8 cellular contexts compared by ENCODE assay signal in genomic region chr6:142944126-142945066, GRCh38. TPM values are rescaled to one million over a fixed set of nuclear protein-coding genes. Genes with fewer than 3 reads are reported as not detected.
DNase-seq lines count a peak whose midpoint lies in the region; ATAC-seq and TF ChIP-seq lines count a peak whose summit lies in the region.

No MANE protein-coding gene starts in this region.

- peak; percentile 66 for TF ChIP-seq EP300 in suprapubic skin (IDR thresholded peaks at IDR 0.05)

- H3K27ac Mint-ChIP-seq in activated naive CD4-positive, alpha-beta T cell treated with anti-CD3 and anti-CD28 coated beads, Interleukin-2, amount 10 ng/mL, durations not matched to agents 7 days and 5 days, result peak overlapping the region; percentile 99

- H3K27me3 ChIP-seq in GM06990 (replicated peaks; ENCODE audit: control insufficient read depth, insufficient read depth, low read length), result no peaks in the 10 kb centered on the region
- H3K27me3 ChIP-seq in suprapubic skin, result no peaks in the 10 kb centered on the region

- peaks cover 31% of the 10 kb centered on the region for H3K4me1 ChIP-seq in suprapubic skin

- H3K9me3 Mint-ChIP-seq in activated naive CD4-positive, alpha-beta T cell treated with anti-CD3 and anti-CD28 coated beads, Interleukin-2, amount 10 ng/mL, durations not matched to agents 7 days and 5 days, result no peaks in the 10 kb centered on the region

- DNase-seq in GM06990 (ENCODE audit: extremely low read depth, insufficient read length) (peak; percentile 86), SK-MEL-5 (ENCODE audit: low read depth, low spot score) (peak; percentile 54), germinal center (ENCODE audit: low spot score) (peak; percentile 84), occipital lobe (lab: John Stamatoyannopoulos, UW) (peak; percentile 76), suprapubic skin (ENCODE audit: low spot score in 2 of 2) (peak; percentile 95), COLO829 (ENCODE audit: low spot score) (no peak)
- peak; percentile 94 for DNase-seq in activated naive CD4-positive, alpha-beta T cell treated with anti-CD3 and anti-CD28 coated beads, Interleukin-2, amount 10 ng/mL, durations not matched to agents 7 days and 5 days

- WGBS in suprapubic skin, result 1% methylated on average over 31 of the region's 57 CpGs

- ATAC-seq in HG03432 (IDR thresholded peaks at IDR 0.05; ENCODE audit: unreplicated experiment), result peak; percentile 5

- in situ Hi-C loops in SK-MEL-5 (cut with HindIII; ENCODE audit: low pct_unique_long_range_greater_than_20kb, low sequenced_read_pairs), result no loop called here

- H3K4me3 Mint-ChIP-seq in activated naive CD4-positive, alpha-beta T cell treated with anti-CD3 and anti-CD28 coated beads, Interleukin-2, amount 10 ng/mL, durations not matched to agents 7 days and 5 days, result peak overlapping the region; percentile 99

- H3K36me3 Mint-ChIP-seq in activated naive CD4-positive, alpha-beta T cell treated with anti-CD3 and anti-CD28 coated beads, Interleukin-2, amount 10 ng/mL, durations not matched to agents 7 days and 5 days, result peaks cover 10% of the 10 kb centered on the region

- H3K36me3 ChIP-seq in GM06990 (ENCODE audit: control insufficient read depth, insufficient read depth, low read length), result no peaks in the 10 kb centered on the region
- no peaks in the 10 kb centered on the region for H3K36me3 ChIP-seq in suprapubic skin

- no peaks in the 10 kb centered on the region for H3K27me3 Mint-ChIP-seq in activated naive CD4-positive, alpha-beta T cell treated with anti-CD3 and anti-CD28 coated beads, Interleukin-2, amount 10 ng/mL, durations not matched to agents 7 days and 5 days

- TF ChIP-seq POLR2A in suprapubic skin (IDR thresholded peaks at IDR 0.05), result peak in 1 of 2 donors; percentile 89

- peaks cover 55% of the 10 kb centered on the region for H3K4me1 Mint-ChIP-seq in activated naive CD4-positive, alpha-beta T cell treated with anti-CD3 and anti-CD28 coated beads, Interleukin-2, amount 10 ng/mL, durations not matched to agents 7 days and 5 days

- peak overlapping the region; percentile 74 for H3K4me3 ChIP-seq in GM06990 (replicated peaks; ENCODE audit: low read depth, low read length)
- H3K4me3 ChIP-seq in suprapubic skin, result peak overlapping the region; percentile 80

- no peaks in the 10 kb centered on the region for H3K9me3 ChIP-seq in suprapubic skin

- TF ChIP-seq CTCF in GM06990 (IDR thresholded peaks at IDR 0.05; ENCODE audit: insufficient read depth, low read length, poor library complexity, severe bottlenecking), result no peak
- TF ChIP-seq CTCF in suprapubic skin (IDR thresholded peaks at IDR 0.05), result no peak

- CTCF ChIA-PET in activated naive CD4-positive, alpha-beta T cell treated with anti-CD3 and anti-CD28 coated beads, Interleukin-2, amount 10 ng/mL, durations not matched to agents 7 days and 5 days (lab: Charles Lee), result interaction anchor here (1.0 to 4.4 kb wide), 4 partner anchors 10 to 60 kb away, joined by 4 to 39 read pairs (median 8); no protein-coding TSS in a partner anchor

- peak overlapping the region; percentile 99 for H3K27ac ChIP-seq in suprapubic skin

RNA-seq across cellular contexts. Expression of gene HIVEP2, which starts 0.6 kb away (rescaled TPM):
- 6.4 and 7.7 TPM in 2 replicates for total RNA-seq in SK-MEL-5 (2014; rRNA removed; shearing (Covaris generic))
- 6.2 and 8.9 TPM in 2 replicates for polyA plus RNA-seq in SK-MEL-5 (2015; cell fraction: cytosol; rRNA removed)
- 6.8 and 8.3 TPM in 2 replicates for polyA plus RNA-seq in SK-MEL-5 (2015; cell fraction: nucleus; rRNA removed)
- total RNA-seq in occipital lobe (114 TPM), suprapubic skin (10 to 100 TPM; 23.6 to 31.3 (median 25.6) TPM)
